Comparison of ENCODE assay signal across 16 cellular contexts in the genomic region with DNA sequence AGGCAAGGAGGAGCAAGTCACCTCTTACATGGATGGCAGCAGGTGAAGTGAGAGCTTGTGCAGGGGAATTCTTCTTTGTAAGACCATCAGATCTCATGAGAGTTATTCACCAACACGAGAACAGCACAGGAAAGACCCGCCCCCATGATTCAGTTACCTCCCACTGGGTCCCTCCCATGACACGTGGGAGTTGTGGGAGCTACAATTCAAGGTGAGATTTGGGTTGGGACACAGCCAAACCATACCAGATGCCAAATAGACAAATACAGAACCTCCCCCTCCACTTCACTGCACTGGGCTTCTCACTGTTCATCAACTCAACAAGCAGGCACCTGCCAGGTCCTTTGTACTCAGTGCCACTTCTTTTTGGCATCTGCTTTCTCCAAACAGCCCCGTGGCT.
"Had no signal": no experiment of that assay in that cellular context is flagged by ENCODE, and none has a peak within 500 bp of the region (broad histone marks: within the 10 kb centered on the region; RNA-seq: fewer than 3 reads in every experiment).

No MANE protein-coding gene starts in this region.

- H3K4me1 Mint-ChIP-seq: activated naive CD4-positive, alpha-beta T cell treated with anti-CD3 and anti-CD28 coated beads, Interleukin-2, amount 10 ng/mL, durations not matched to agents 7 days and 5 days had no signal

- DNase-seq: activated CD4-positive, alpha-beta T cell treated with anti-CD3 and anti-CD28 coated beads, Interleukin-2, amount 50 U/mL, for 1 hour; activated CD4-positive, CD25-positive, alpha-beta regulatory T cell; activated naive CD4-positive, alpha-beta T cell treated with anti-CD3 and anti-CD28 coated beads, Interleukin-2, amount 10 ng/mL, durations not matched to agents 7 days and 5 days; activated T-cell treated with anti-CD3 and anti-CD28 coated beads, Interleukin-2, amount 50 U/mL, for 24 hours; cerebellar nuclear complex; effector CD8-positive, alpha-beta T cell; foreskin fibroblast; glutamatergic neuron; left ventricle myocardium superior; mesenchymal stem cell; nucleus accumbens; stimulated activated CD4-positive, alpha-beta T cell treated with anti-CD3 and anti-CD28 coated beads, Interleukin-4, amount 100 ng/mL, for 24 hours; stimulated activated naive CD4-positive, alpha-beta T cell; tibial artery; uterus had no signal

- H3K27ac Mint-ChIP-seq: activated naive CD4-positive, alpha-beta T cell treated with anti-CD3 and anti-CD28 coated beads, Interleukin-2, amount 10 ng/mL, durations not matched to agents 7 days and 5 days; activated T-cell treated with anti-CD3 and anti-CD28 coated beads, Interleukin-2, amount 50 U/mL, for 24 hours; nephron had no signal

- H3K36me3 Mint-ChIP-seq: activated naive CD4-positive, alpha-beta T cell treated with anti-CD3 and anti-CD28 coated beads, Interleukin-2, amount 10 ng/mL, durations not matched to agents 7 days and 5 days had no signal

- H3K9me3 Mint-ChIP-seq: activated naive CD4-positive, alpha-beta T cell treated with anti-CD3 and anti-CD28 coated beads, Interleukin-2, amount 10 ng/mL, durations not matched to agents 7 days and 5 days had no signal

- H3K4me3 Mint-ChIP-seq: activated naive CD4-positive, alpha-beta T cell treated with anti-CD3 and anti-CD28 coated beads, Interleukin-2, amount 10 ng/mL, durations not matched to agents 7 days and 5 days; activated T-cell treated with anti-CD3 and anti-CD28 coated beads, Interleukin-2, amount 50 U/mL, for 24 hours; nephron had no signal

- H3K27me3 Mint-ChIP-seq: activated naive CD4-positive, alpha-beta T cell treated with anti-CD3 and anti-CD28 coated beads, Interleukin-2, amount 10 ng/mL, durations not matched to agents 7 days and 5 days had no signal

- ATAC-seq: left ventricle myocardium superior had no signal
